ENCODE assay signal across 1 cellular context in the genomic region with DNA sequence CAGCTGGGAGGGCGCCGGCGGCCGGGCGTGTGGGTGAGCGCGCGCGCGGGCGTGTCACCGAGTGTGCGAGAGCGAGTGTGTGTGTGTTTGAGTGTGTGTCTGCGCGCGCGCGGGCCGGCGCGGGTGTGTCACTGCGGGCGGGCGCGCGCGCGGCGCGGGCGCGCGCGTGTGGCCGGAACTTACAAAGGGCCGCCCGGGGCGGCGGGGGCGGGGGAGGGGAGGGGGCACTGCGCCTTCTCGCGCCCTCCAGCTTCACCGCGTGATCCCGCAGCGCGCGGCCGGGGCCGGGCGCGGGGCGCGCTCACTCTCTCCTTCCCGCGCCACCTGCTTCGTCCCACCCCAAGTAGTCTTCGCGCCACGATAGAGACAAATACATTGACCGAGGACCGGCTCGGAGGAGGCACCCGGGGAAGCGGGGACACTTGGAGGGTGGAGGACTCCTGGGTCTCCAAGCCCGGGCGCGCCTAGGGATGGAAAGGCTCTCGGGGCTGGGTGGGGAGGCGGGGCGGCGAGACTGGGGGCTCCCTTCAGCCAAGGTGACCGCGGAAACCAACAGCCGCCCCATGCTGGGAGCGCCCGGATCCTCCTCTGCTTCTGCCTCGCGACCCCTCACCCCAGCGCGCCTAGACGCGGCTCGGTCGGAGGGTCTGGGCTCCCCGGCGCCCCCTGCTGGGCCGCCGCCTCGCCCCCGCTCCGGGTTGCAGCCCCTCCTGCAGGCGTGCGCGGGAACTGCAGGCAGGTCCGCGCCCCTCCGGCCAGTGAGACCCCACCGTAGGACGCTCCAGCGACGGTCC.
TF ChIP-seq lines count a peak whose summit lies in the region.

A gene with protein sequence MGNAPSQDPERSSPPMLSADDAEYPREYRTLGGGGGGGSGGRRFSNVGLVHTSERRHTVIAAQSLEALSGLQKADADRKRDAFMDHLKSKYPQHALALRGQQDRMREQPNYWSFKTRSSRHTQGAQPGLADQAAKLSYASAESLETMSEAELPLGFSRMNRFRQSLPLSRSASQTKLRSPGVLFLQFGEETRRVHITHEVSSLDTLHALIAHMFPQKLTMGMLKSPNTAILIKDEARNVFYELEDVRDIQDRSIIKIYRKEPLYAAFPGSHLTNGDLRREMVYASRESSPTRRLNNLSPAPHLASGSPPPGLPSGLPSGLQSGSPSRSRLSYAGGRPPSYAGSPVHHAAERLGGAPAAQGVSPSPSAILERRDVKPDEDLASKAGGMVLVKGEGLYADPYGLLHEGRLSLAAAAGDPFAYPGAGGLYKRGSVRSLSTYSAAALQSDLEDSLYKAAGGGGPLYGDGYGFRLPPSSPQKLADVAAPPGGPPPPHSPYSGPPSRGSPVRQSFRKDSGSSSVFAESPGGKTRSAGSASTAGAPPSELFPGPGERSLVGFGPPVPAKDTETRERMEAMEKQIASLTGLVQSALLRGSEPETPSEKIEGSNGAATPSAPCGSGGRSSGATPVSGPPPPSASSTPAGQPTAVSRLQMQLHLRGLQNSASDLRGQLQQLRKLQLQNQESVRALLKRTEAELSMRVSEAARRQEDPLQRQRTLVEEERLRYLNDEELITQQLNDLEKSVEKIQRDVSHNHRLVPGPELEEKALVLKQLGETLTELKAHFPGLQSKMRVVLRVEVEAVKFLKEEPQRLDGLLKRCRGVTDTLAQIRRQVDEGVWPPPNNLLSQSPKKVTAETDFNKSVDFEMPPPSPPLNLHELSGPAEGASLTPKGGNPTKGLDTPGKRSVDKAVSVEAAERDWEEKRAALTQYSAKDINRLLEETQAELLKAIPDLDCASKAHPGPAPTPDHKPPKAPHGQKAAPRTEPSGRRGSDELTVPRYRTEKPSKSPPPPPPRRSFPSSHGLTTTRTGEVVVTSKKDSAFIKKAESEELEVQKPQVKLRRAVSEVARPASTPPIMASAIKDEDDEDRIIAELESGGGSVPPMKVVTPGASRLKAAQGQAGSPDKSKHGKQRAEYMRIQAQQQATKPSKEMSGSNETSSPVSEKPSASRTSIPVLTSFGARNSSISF (minus strand): TSS at position 101 of the 794 bp plus-strand sequence. CDS start 247 bp downstream, outside the sequence.

TF ChIP-seq in HEK293, 187 proteins besides CTCF, POLR2A, EP300 and RAD21 (continued from another document):
- TF ChIP-seq, protein P1, sequence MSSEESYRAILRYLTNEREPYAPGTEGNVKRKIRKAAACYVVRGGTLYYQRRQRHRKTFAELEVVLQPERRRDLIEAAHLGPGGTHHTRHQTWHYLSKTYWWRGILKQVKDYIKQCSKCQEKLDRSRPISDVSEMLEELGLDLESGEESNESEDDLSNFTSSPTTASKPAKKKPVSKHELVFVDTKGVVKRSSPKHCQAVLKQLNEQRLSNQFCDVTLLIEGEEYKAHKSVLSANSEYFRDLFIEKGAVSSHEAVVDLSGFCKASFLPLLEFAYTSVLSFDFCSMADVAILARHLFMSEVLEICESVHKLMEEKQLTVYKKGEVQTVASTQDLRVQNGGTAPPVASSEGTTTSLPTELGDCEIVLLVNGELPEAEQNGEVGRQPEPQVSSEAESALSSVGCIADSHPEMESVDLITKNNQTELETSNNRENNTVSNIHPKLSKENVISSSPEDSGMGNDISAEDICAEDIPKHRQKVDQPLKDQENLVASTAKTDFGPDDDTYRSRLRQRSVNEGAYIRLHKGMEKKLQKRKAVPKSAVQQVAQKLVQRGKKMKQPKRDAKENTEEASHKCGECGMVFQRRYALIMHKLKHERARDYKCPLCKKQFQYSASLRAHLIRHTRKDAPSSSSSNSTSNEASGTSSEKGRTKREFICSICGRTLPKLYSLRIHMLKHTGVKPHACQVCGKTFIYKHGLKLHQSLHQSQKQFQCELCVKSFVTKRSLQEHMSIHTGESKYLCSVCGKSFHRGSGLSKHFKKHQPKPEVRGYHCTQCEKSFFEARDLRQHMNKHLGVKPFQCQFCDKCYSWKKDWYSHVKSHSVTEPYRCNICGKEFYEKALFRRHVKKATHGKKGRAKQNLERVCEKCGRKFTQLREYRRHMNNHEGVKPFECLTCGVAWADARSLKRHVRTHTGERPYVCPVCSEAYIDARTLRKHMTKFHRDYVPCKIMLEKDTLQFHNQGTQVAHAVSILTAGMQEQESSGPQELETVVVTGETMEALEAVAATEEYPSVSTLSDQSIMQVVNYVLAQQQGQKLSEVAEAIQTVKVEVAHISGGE (tag by site-specific recombination; conservative IDR thresholded peaks at IDR 0.05; ENCODE audit: low read depth): no peak; the same call in 1 of the 2 replicates
- peak; percentile 21; the same call in 1 of the 2 replicates for TF ChIP-seq ZNF394 (tag by site-specific recombination; IDR thresholded peaks at IDR 0.05; ENCODE audit: borderline replicate concordance)
- peak; percentile 77; the same call in 1 of the 2 replicates for TF ChIP-seq ZBTB48 (tag by site-specific recombination; IDR thresholded peaks at IDR 0.05)
- TF ChIP-seq, protein P2, sequence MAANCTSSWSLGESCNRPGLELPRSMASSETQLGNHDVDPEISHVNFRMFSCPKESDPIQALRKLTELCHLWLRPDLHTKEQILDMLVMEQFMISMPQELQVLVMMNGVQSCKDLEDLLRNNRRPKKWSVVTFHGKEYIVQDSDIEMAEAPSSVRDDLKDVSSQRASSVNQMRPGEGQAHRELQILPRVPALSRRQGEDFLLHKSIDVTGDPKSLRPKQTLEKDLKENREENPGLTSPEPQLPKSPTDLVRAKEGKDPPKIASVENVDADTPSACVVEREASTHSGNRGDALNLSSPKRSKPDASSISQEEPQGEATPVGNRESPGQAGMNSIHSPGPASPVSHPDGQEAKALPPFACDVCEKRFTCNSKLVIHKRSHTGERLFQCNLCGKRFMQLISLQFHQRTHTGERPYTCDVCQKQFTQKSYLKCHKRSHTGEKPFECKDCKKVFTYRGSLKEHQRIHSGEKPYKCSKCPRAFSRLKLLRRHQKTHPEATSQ (tag by site-specific recombination; IDR thresholded peaks at IDR 0.05): 0 out of 2 replicates have a peak, but pooled peaks have one; percentile 19
- TF ChIP-seq, protein P3, sequence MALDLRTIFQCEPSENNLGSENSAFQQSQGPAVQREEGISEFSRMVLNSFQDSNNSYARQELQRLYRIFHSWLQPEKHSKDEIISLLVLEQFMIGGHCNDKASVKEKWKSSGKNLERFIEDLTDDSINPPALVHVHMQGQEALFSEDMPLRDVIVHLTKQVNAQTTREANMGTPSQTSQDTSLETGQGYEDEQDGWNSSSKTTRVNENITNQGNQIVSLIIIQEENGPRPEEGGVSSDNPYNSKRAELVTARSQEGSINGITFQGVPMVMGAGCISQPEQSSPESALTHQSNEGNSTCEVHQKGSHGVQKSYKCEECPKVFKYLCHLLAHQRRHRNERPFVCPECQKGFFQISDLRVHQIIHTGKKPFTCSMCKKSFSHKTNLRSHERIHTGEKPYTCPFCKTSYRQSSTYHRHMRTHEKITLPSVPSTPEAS (tag by site-specific recombination; IDR thresholded peaks at IDR 0.05): no peak
- 0 out of 2 replicates have a peak, but pooled peaks have one; percentile 30 for TF ChIP-seq ZNF629 (tag by site-specific recombination; IDR thresholded peaks at IDR 0.05)
- peak; percentile 94 for TF ChIP-seq ZBTB8A (tag by site-specific recombination; IDR thresholded peaks at IDR 0.05)
- peak; percentile 45; the same call in 1 of the 2 replicates for TF ChIP-seq KLF8 (tag by site-specific recombination; IDR thresholded peaks at IDR 0.05)
- no peak for TF ChIP-seq ZNF211 (tag by site-specific recombination; IDR thresholded peaks at IDR 0.05; ENCODE audit: low read depth)
- TF ChIP-seq ZNF223 (tag by site-specific recombination; IDR thresholded peaks at IDR 0.05): peak; percentile 58; the same call in 1 of the 2 replicates
- TF ChIP-seq ZNF324 (tag by site-specific recombination; IDR thresholded peaks at IDR 0.05): peak; percentile 46; the same call in 1 of the 2 replicates
- peak; percentile 14; the same call in 1 of the 2 replicates for TF ChIP-seq ZBTB20 (tag by site-specific recombination; IDR thresholded peaks at IDR 0.05)
- TF ChIP-seq WT1 (tag by site-specific recombination; IDR thresholded peaks at IDR 0.05): 0 out of 2 replicates have a peak, but pooled peaks have one; percentile 28
- TF ChIP-seq ZNF521 (tag by site-specific recombination; IDR thresholded peaks at IDR 0.05): no peak
- no peak for TF ChIP-seq HOXC10 (CRISPR knock-in tag; IDR thresholded peaks at IDR 0.05)
- TF ChIP-seq ZFP69B (tag by site-specific recombination; IDR thresholded peaks at IDR 0.05): 0 out of 2 replicates have a peak, but pooled peaks have one; percentile 43
- no peak for TF ChIP-seq SETDB1 (IDR thresholded peaks at IDR 0.05; ENCODE audit: insufficient read length, low read length)
- peak; percentile 52; the same call in 1 of the 2 replicates for TF ChIP-seq KLF9 (tag by site-specific recombination; IDR thresholded peaks at IDR 0.05; ENCODE audit: low read depth)
- TF ChIP-seq ZSCAN30 (tag by site-specific recombination; IDR thresholded peaks at IDR 0.05): peak; percentile 76; the same call in 1 of the 2 replicates
- peak; percentile 42; the same call in 1 of the 2 replicates for TF ChIP-seq YY1 (tag by site-specific recombination; IDR thresholded peaks at IDR 0.05)
- TF ChIP-seq ZNF501 (tag by site-specific recombination; IDR thresholded peaks at IDR 0.05): peak; percentile 71
- peak; percentile 76 for TF ChIP-seq ZNF423 (tag by site-specific recombination; IDR thresholded peaks at IDR 0.05)
- peak; percentile 93; the same call in 1 of the 2 replicates for TF ChIP-seq REPIN1 (tag by site-specific recombination; IDR thresholded peaks at IDR 0.05; ENCODE audit: low read depth)
- no peak for TF ChIP-seq ZNF140 (tag by site-specific recombination; IDR thresholded peaks at IDR 0.05)
- no peak for TF ChIP-seq HOXA7 (CRISPR knock-in tag; IDR thresholded peaks at IDR 0.05; ENCODE audit: borderline replicate concordance)
- TF ChIP-seq ZBTB7A (tag by site-specific recombination; IDR thresholded peaks at IDR 0.05; ENCODE audit: low read depth): peak; percentile 86; the same call in 1 of the 2 replicates
- TF ChIP-seq ZNF366 (tag by site-specific recombination; conservative IDR thresholded peaks at IDR 0.05): peak; percentile 17; the same call in 1 of the 2 replicates
- peak; percentile 54 for TF ChIP-seq ZIC2 (tag by site-specific recombination; IDR thresholded peaks at IDR 0.05)
- TF ChIP-seq, protein P4, sequence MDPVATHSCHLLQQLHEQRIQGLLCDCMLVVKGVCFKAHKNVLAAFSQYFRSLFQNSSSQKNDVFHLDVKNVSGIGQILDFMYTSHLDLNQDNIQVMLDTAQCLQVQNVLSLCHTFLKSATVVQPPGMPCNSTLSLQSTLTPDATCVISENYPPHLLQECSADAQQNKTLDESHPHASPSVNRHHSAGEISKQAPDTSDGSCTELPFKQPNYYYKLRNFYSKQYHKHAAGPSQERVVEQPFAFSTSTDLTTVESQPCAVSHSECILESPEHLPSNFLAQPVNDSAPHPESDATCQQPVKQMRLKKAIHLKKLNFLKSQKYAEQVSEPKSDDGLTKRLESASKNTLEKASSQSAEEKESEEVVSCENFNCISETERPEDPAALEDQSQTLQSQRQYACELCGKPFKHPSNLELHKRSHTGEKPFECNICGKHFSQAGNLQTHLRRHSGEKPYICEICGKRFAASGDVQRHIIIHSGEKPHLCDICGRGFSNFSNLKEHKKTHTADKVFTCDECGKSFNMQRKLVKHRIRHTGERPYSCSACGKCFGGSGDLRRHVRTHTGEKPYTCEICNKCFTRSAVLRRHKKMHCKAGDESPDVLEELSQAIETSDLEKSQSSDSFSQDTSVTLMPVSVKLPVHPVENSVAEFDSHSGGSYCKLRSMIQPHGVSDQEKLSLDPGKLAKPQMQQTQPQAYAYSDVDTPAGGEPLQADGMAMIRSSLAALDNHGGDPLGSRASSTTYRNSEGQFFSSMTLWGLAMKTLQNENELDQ (tag by site-specific recombination; IDR thresholded peaks at IDR 0.05; ENCODE audit: low read depth): no peak
- TF ChIP-seq, protein P5, sequence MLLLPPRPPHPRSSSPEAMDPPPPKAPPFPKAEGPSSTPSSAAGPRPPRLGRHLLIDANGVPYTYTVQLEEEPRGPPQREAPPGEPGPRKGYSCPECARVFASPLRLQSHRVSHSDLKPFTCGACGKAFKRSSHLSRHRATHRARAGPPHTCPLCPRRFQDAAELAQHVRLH (tag by site-specific recombination; IDR thresholded peaks at IDR 0.05): peak; percentile 96
